Comparison of ENCODE assay signal across 11 cellular contexts in genomic region chr2:131156452-131157149, GRCh38. TPM values are rescaled to one million over a fixed set of nuclear protein-coding genes. Genes with fewer than 3 reads are reported as not detected.
A peak's percentile ranks its signal among the peaks of the same experiment; 100 is the strongest.
DNase-seq lines count a peak whose midpoint lies in the region; ATAC-seq and TF ChIP-seq lines count a peak whose summit lies in the region.
"Had no signal": no experiment of that assay in that cellular context is flagged by ENCODE, and none has a peak within 500 bp of the region (broad histone marks: within the 10 kb centered on the region; RNA-seq: fewer than 3 reads in every experiment).

No MANE protein-coding gene starts in this region.

- no peaks in the 10 kb centered on the region for H3K36me3 Mint-ChIP-seq in natural killer cell
- H3K36me3 Mint-ChIP-seq: brain had no signal

- CTCF ChIA-PET in GM10248 (lab: Yijun Ruan, JAX) = interaction anchor here (0.6 to 4.4 kb wide), 3 partner anchors 9 to 516 kb away, joined by 3 to 28 read pairs (median 4); no protein-coding TSS in a partner anchor

- H3K4me3 Mint-ChIP-seq in natural killer cell = no peak overlapping the region
- H3K4me3 Mint-ChIP-seq: brain, neural crest cell had no signal

- H3K9me3 Mint-ChIP-seq in natural killer cell = no peaks in the 10 kb centered on the region
- H3K9me3 Mint-ChIP-seq: brain, neural crest cell had no signal

- ATAC-seq in GM21619 (IDR thresholded peaks at IDR 0.05; ENCODE audit: unreplicated experiment) = peak; percentile 29
- no peak for ATAC-seq in HG02798 (IDR thresholded peaks at IDR 0.05; ENCODE audit: poor library complexity, unreplicated experiment)
- no peak for ATAC-seq in natural killer cell

- peak; percentile 58 for DNase-seq in GM10248 (ENCODE audit: extremely low spot score)
- DNase-seq in RPMI8226 = peak; percentile 65
- DNase-seq in iPS-NIHi11 (ENCODE audit: low spot score) = peak; percentile 41
- DNase-seq in T1000 (lab: John Stamatoyannopoulos, UW) = no peak
- no peak for DNase-seq in cerebellum (ENCODE audit: low spot score)
- DNase-seq in natural killer cell = no peak
- DNase-seq: NCI-H2171 had no signal

- peaks cover 0 to 19% of the 10 kb centered on the region in 2 donors for H3K4me1 Mint-ChIP-seq in natural killer cell

- intact Hi-C loops in natural killer cell (cut with micrococcal nuclease) = loop anchor here (10.0 kb wide), 1 partner anchor 518 kb away; no protein-coding TSS in a partner anchor

- no peaks in the 10 kb centered on the region for H3K27me3 Mint-ChIP-seq in natural killer cell (ENCODE audit: low read depth in 2 of 2)
- H3K27me3 Mint-ChIP-seq: brain had no signal

- H3K27ac Mint-ChIP-seq in natural killer cell = peak overlapping the region in 1 of 2 donors; percentile 47
- H3K27ac Mint-ChIP-seq: brain had no signal

- POLR2A ChIA-PET in GM10248 (lab: Yijun Ruan, JAX) = no interaction called here

- TF ChIP-seq CTCF in GM10248 (IDR thresholded peaks at IDR 0.05; ENCODE audit: control extremely low read depth, extremely low read depth, low read depth, missing control alignments) (no peak), natural killer cell (IDR thresholded peaks at IDR 0.05) (no peak)

RNA-seq across cellular contexts. Expression of gene PLEKHB2, which starts 51.5 kb away (rescaled TPM):
- total RNA-seq in cerebellum = 90.0 TPM
- total RNA-seq in natural killer cell = 10 to 100 TPM; 75.6 to 78.7 (median 77.4) TPM

RNA-seq across cellular contexts. Expression of gene POTEE, which starts 52.7 kb away (rescaled TPM):
- total RNA-seq in cerebellum (0.18 TPM), natural killer cell (under 1 TPM; 0.33 to 0.79 (median 0.50) TPM)

Comparison
In these comparisons a context has a peak if more than half of its experiments do, and no peak if none do; other contexts are left out.
1. DNase-seq: peak in GM10248 (single experiment), RPMI8226 (single experiment) and iPS-NIHi11 (single experiment); none in T1000 (single experiment), cerebellum (single experiment) and natural killer cell (single experiment).